10 cellular contexts compared by ENCODE assay signal in the genomic region with DNA sequence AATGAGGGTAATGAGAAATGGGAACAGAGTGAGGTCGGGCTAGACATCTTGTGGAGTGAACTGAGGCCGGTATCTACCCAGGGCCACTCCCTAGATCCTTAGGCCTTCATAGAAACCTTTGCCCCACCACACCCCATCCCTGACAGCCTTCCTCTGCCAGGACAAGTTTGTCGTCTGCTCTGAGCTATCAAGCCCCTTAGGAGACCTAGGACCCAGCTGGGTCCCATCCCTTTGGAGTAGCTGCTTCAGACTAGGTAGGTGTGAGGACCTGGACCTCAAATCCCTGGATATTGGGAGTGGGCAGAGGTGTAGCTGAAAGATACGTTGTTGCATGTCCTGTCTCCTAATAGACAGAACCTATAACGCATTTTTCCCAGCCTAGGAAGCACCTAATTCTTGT. TPM values are rescaled to one million over a fixed set of nuclear protein-coding genes. Genes with fewer than 3 reads are reported as not detected.
DNase-seq lines count a peak whose midpoint lies in the region; ATAC-seq, FAIRE-seq and TF ChIP-seq lines count a peak whose summit lies in the region.
"Had no signal": no experiment of that assay in that cellular context is flagged by ENCODE, and none has a peak within 500 bp of the region (broad histone marks: within the 10 kb centered on the region; RNA-seq: fewer than 3 reads in every experiment).

A gene (plus strand): TSS at position 136 of the 400 bp plus-strand sequence. CDS start 278 bp downstream, outside the sequence.

- H3K27me3 ChIP-seq in PC-9 (ENCODE audit: insufficient read depth, low read depth): no peaks in the 10 kb centered on the region
- H3K27me3 ChIP-seq in esophagus muscularis mucosa: no peaks in the 10 kb centered on the region
- H3K27me3 ChIP-seq in small intestine (ENCODE audit: control insufficient read depth in 2 of 2, insufficient read depth in 2 of 2, low read length in 2 of 2): no peaks in the 10 kb centered on the region
- no peaks in the 10 kb centered on the region for H3K27me3 ChIP-seq in right cardiac atrium (ENCODE audit: control insufficient read depth, insufficient read depth)

- H3K9me2 ChIP-seq in PC-9 (ENCODE audit: insufficient read depth): no peaks in the 10 kb centered on the region

- peaks cover 37% of the 10 kb centered on the region for H3K4me1 Mint-ChIP-seq in T-helper 2 cell treated with Interferon-gamma antibody and Interleukin-4, amounts not matched to agents 5 μg/mL and 100 μg/mL, for 36 hours (ENCODE audit: low read depth)

- H3K27ac ChIP-seq in PC-9 (no peak within 1 kb of the TSS), esophagus muscularis mucosa (replicated peaks in 1 of 4) (peak within 1 kb of the TSS; percentile 97 to 98 (median 97)), small intestine (ENCODE audit: low read depth in 1 of 2, low read length in 1 of 2) (peak within 1 kb of the TSS; percentile 98 to 99), right cardiac atrium (ENCODE audit: low read length) (no peak within 1 kb of the TSS)

- no peak for DNase-seq in T-helper 2 cell treated with Interferon-gamma antibody and Interleukin-4, amounts not matched to agents 5 μg/mL and 100 μg/mL, for 36 hours (ENCODE audit: low spot score)
- no peak for DNase-seq in T-helper 2 cell
- no peak for DNase-seq in PC-9
- DNase-seq in esophagus muscularis mucosa (ENCODE audit: extremely low spot score): no peak
- peak; percentile 95 for DNase-seq in small intestine
- no peak for DNase-seq in omental fat pad (ENCODE audit: low spot score)
- no peak for DNase-seq in occipital lobe (lab: John Stamatoyannopoulos, UW)
- DNase-seq in right cardiac atrium: no peak
- DNase-seq: NCI-H2081 treated with DMSO at 0.1 percent for 48 hours had no signal

- H3K79me2 ChIP-seq in PC-9 (ENCODE audit: low read depth): 0 out of 2 replicates have a peak, but pooled peaks cover 4% of the 10 kb centered on the region

- H3K36me3 Mint-ChIP-seq in T-helper 2 cell treated with Interferon-gamma antibody and Interleukin-4, amounts not matched to agents 5 μg/mL and 100 μg/mL, for 36 hours (ENCODE audit: low read depth): no peaks in the 10 kb centered on the region

- peaks cover 25% of the 10 kb centered on the region for H3F3A ChIP-seq in PC-9 (ENCODE audit: insufficient read depth, low read depth)

- no peaks in the 10 kb centered on the region for H4K20me1 ChIP-seq in PC-9 (ENCODE audit: insufficient read depth)

- no peaks in the 10 kb centered on the region for H3K36me3 ChIP-seq in PC-9 (ENCODE audit: low read depth)
- H3K36me3 ChIP-seq in esophagus muscularis mucosa: no peaks in the 10 kb centered on the region
- H3K36me3 ChIP-seq in small intestine (ENCODE audit: control insufficient read depth in 2 of 2, insufficient read depth in 2 of 2, low read length in 2 of 2): no peaks in the 10 kb centered on the region

- POLR2A ChIA-PET in PC-9 (lab: Charles Lee; ENCODE audit: unreplicated experiment): interaction anchor here (0.6 kb wide), 1 partner anchor 30 kb away, joined by 3 read pairs; no protein-coding TSS in a partner anchor

- peak within 1 kb of the TSS; percentile 95 for H3K4me2 ChIP-seq in PC-9

- H2AFZ ChIP-seq in PC-9: no peak within 1 kb of the TSS

- TF ChIP-seq CTCF in PC-9 (conservative IDR thresholded peaks at IDR 0.05): no peak
- TF ChIP-seq CTCF in esophagus muscularis mucosa (IDR thresholded peaks at IDR 0.05): no peak
- no peak for TF ChIP-seq CTCF in omental fat pad (IDR thresholded peaks at IDR 0.05)

- BruUV-seq in PC-9 (replicated peaks; lab: Mats Ljungman, UMichigan): no TSS peak

- H3K27me3 Mint-ChIP-seq in T-helper 2 cell treated with Interferon-gamma antibody and Interleukin-4, amounts not matched to agents 5 μg/mL and 100 μg/mL, for 36 hours (ENCODE audit: low read depth): peaks cover 13% of the 10 kb centered on the region

- ATAC-seq in omental fat pad (ENCODE audit: low FRiP score): no peak
- no peak for ATAC-seq in right cardiac atrium

- no peak within 1 kb of the TSS for H3K27ac Mint-ChIP-seq in T-helper 2 cell treated with Interferon-gamma antibody and Interleukin-4, amounts not matched to agents 5 μg/mL and 100 μg/mL, for 36 hours

- peak within 1 kb of the TSS; percentile 81; the same call in 1 of the 2 replicates for H3K4me3 ChIP-seq in PC-9
- H3K4me3 ChIP-seq in esophagus muscularis mucosa: no peak within 1 kb of the TSS
- H3K4me3 ChIP-seq in small intestine (ENCODE audit: low read depth in 1 of 2, low read length in 2 of 2): peak within 1 kb of the TSS in 1 of 2 donors; percentile 84
- no peak within 1 kb of the TSS for H3K4me3 ChIP-seq in right cardiac atrium (ENCODE audit: low read length)

- no peaks in the 10 kb centered on the region for H3K9me3 Mint-ChIP-seq in T-helper 2 cell treated with Interferon-gamma antibody and Interleukin-4, amounts not matched to agents 5 μg/mL and 100 μg/mL, for 36 hours

- TF ChIP-seq EP300 in esophagus muscularis mucosa (IDR thresholded peaks at IDR 0.05): no peak

- H3K4me1 ChIP-seq in PC-9 (replicated peaks; ENCODE audit: insufficient read depth) (peaks cover 41% of the 10 kb centered on the region), esophagus muscularis mucosa (peaks cover 44 to 66% (median 63%) of the 10 kb centered on the region in 4 donors), small intestine (ENCODE audit: control insufficient read depth in 2 of 2, insufficient read depth in 1 of 2, low read depth in 1 of 2, low read length in 1 of 2) (peaks cover 4 to 6% of the 10 kb centered on the region in 2 donors), right cardiac atrium (ENCODE audit: control insufficient read depth, insufficient read depth, low read length) (peaks cover 3% of the 10 kb centered on the region)

- CTCF ChIA-PET in PC-9 (lab: Charles Lee): interaction anchor here (0.6 kb wide), 1 partner anchor 730 kb away, joined by 3 read pairs; no protein-coding TSS in a partner anchor

- WGBS in esophagus muscularis mucosa: 85% methylated on average over 5 of the region's 5 CpGs
- 22 to 53% (median 34%) methylated on average over 5 of the region's 5 CpGs for WGBS in small intestine, 3 donors
- 90% methylated on average over 5 of the region's 5 CpGs for WGBS in right cardiac atrium

- intact Hi-C loops in PC-9 (cut with micrococcal nuclease; ENCODE audit: unreplicated experiment) (loop anchor here (5.0 to 10.0 kb wide), 2 partner anchors 126 to 404 kb away; no protein-coding TSS in a partner anchor), esophagus muscularis mucosa (cut with DNase I) (loop anchor here (10.0 kb wide), 1 partner anchor 636 kb away; a partner anchor contains a TSS), right cardiac atrium (cut with DNase I) (no loop called here)

- TF ChIP-seq POLR2A in esophagus muscularis mucosa (IDR thresholded peaks at IDR 0.05; ENCODE audit: low read depth): no peak

- no peak for FAIRE-seq in small intestine (lab: Jason Lieb, UNC)

- no peaks in the 10 kb centered on the region for H3K9me3 ChIP-seq in PC-9 (ENCODE audit: insufficient read depth, low read depth)
- no peaks in the 10 kb centered on the region for H3K9me3 ChIP-seq in esophagus muscularis mucosa
- no peaks in the 10 kb centered on the region for H3K9me3 ChIP-seq in small intestine (ENCODE audit: control insufficient read depth, low read depth)
- H3K9me3 ChIP-seq in right cardiac atrium (ENCODE audit: control insufficient read depth, low read length): no peaks in the 10 kb centered on the region

- peak within 1 kb of the TSS; percentile 89 for H3K4me3 Mint-ChIP-seq in T-helper 2 cell treated with Interferon-gamma antibody and Interleukin-4, amounts not matched to agents 5 μg/mL and 100 μg/mL, for 36 hours

RNA-seq across cellular contexts. Expression of the gene that starts here (rescaled TPM):
- total RNA-seq in PC-9 (2021): 0.35 and 1.4 TPM in 2 replicates
- under 1 TPM in 1 of 4 donors, not detected in 3; 0.23 TPM for total RNA-seq in esophagus muscularis mucosa
- polyA plus RNA-seq in small intestine: 100 to 1,000 TPM in 2 of 3 donors, 10 to 100 TPM in 1; 57.9 to 245 (median 133) TPM
- total RNA-seq in omental fat pad: 1 to 10 TPM in 1 of 4 donors, under 1 TPM in 1, not detected in 2; 0.75 to 2.4 TPM
- total RNA-seq in occipital lobe: not detected
- total RNA-seq in right cardiac atrium: under 1 TPM; 0.28 to 0.63 (median 0.29) TPM
- polyA plus RNA-seq in right cardiac atrium: 0.57 TPM
- total RNA-seq: dermis microvascular lymphatic vessel endothelial cell had no signal

Comparison
In these comparisons a context has a peak if more than half of its experiments do, and no peak if none do; other contexts are left out.
1. RNA of the gene that starts here (polyA plus RNA-seq): 57.9 to 245 TPM in small intestine; 0.57 TPM in right cardiac atrium (single experiment); every median in the first group is over 10 times any median in the second.
2. H3K27ac ChIP-seq: peak in esophagus muscularis mucosa (4 of 4) and small intestine (2 of 2); none in PC-9 (single experiment) and right cardiac atrium (single experiment).
3. intact Hi-C loops: an anchor here in PC-9 (5.0 to 10.0 kb wide) and esophagus muscularis mucosa (10.0 kb wide); none called in right cardiac atrium.